Comparison of ENCODE assay signal across 14 cellular contexts in the genomic region with DNA sequence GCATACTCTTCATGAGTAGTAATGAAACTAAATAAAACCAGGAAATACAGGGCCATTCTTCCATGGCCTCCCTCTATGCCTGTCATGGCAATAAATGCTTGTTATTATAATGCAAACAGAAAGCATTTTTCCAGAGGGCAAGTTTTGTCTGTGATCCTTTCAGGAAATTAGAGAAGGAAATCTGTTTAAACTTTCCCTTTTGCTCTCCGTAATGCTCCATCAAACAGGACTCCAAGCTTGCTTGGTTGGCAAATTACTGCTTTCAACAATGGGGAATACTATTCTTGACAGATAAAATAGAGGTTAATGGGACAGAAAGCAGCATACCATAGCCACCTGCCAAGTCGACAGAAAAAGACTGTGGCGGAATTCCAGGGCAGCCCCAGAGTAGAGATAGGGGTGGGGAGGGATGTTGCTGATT.
DNase-seq lines count a peak whose midpoint lies in the region; ATAC-seq and TF ChIP-seq lines count a peak whose summit lies in the region.
"Had no signal": no experiment of that assay in that cellular context is flagged by ENCODE, and none has a peak within 500 bp of the region (broad histone marks: within the 10 kb centered on the region; RNA-seq: fewer than 3 reads in every experiment).

No MANE protein-coding gene starts in this region.

- no peak for DNase-seq in breast epithelium (ENCODE audit: low spot score in 2 of 2)
- DNase-seq in mammary epithelial cell, result no peak
- peak; percentile 43 for DNase-seq in foreskin melanocyte
- DNase-seq in activated CD8-positive, alpha-beta memory T cell treated with anti-CD3 and anti-CD28 coated beads, Interleukin-2, amount 50 U/mL, for 4 hours, result no peak
- DNase-seq in NCI-H1105 (lab: John Stamatoyannopoulos, UW), result no peak
- DNase-seq in NCI-H1436 (lab: John Stamatoyannopoulos, UW), result no peak
- DNase-seq: activated CD4-positive, alpha-beta memory T cell treated with anti-CD3 and anti-CD28 coated beads for 36 hours; CD8-positive, alpha-beta memory T cell; effector memory CD4-positive, alpha-beta T cell; GM23248; NCI-H1930 had no signal

- 48% methylated on average over 3 of the region's 3 CpGs for WGBS in mammary epithelial cell (ENCODE audit: low coverage, missing lambda C conversion rate)

- H4K20me1 ChIP-seq in mammary epithelial cell (ENCODE audit: insufficient read depth, low read length), result no peaks in the 10 kb centered on the region

- intact Hi-C loops in breast epithelium (cut with DNase I; ENCODE audit: low total_unique reads), result loop anchor here (5.0 kb wide), 1 partner anchor 578 kb away; no protein-coding TSS in a partner anchor
- intact Hi-C loops in mammary epithelial cell (cut with micrococcal nuclease), result no loop called here

- H2AFZ ChIP-seq in mammary epithelial cell (ENCODE audit: low read depth, low read length), result no peak overlapping the region
- H2AFZ ChIP-seq: GM23248 had no signal

- no TSS peak for BruUV-seq in mammary epithelial cell (replicated peaks; lab: Mats Ljungman, UMichigan)

- H3K4me3 ChIP-seq in breast epithelium, result peak overlapping the region in 1 of 3 donors; percentile 14
- H3K4me3 ChIP-seq in mammary epithelial cell (replicated peaks in 1 of 3; ENCODE audit: insufficient read depth in 1 of 3, low read depth in 2 of 3, low read length in 3 of 3), result no peak overlapping the region
- peak overlapping the region; percentile 16 to 27 for H3K4me3 ChIP-seq in muscle layer of duodenum (ENCODE audit: low read depth in 1 of 2, low read length in 2 of 2)
- H3K4me3 ChIP-seq: GM23248 had no signal

- no peaks in the 10 kb centered on the region for H3K4me1 ChIP-seq in breast epithelium
- H3K4me1 ChIP-seq in mammary epithelial cell (ENCODE audit: insufficient read depth, low read length), result peaks cover 5% of the 10 kb centered on the region
- H3K4me1 ChIP-seq in muscle layer of duodenum (ENCODE audit: control insufficient read depth in 1 of 2, insufficient read depth in 2 of 2, low read length in 2 of 2), result peaks cover 0 to 11% of the 10 kb centered on the region in 2 donors

- peaks cover 6% of the 10 kb centered on the region for H3K79me2 ChIP-seq in mammary epithelial cell (ENCODE audit: insufficient read depth, low read length)

- no peak for ATAC-seq in GM19324 (IDR thresholded peaks at IDR 0.05; ENCODE audit: low FRiP score, unreplicated experiment)

- TF ChIP-seq CTCF in breast epithelium (IDR thresholded peaks at IDR 0.05) (no peak), mammary epithelial cell (conservative IDR thresholded peaks at IDR 0.05 in 1 of 2, IDR thresholded peaks at IDR 0.05 in 1 of 2; ENCODE audit: extremely low read depth in 1 of 2, insufficient read depth in 1 of 2, low read depth in 1 of 2, low read length in 2 of 2) (no peak)

- CTCF ChIA-PET in mammary epithelial cell (lab: Charles Lee; ENCODE audit: low non-redundant PET), result no interaction called here

- no peaks in the 10 kb centered on the region for H3K9me3 ChIP-seq in breast epithelium
- peaks cover 8% of the 10 kb centered on the region for H3K9me3 ChIP-seq in mammary epithelial cell (replicated peaks; ENCODE audit: insufficient read depth, low read length)
- H3K9me3 ChIP-seq in muscle layer of duodenum (ENCODE audit: control insufficient read depth in 1 of 2, low read length in 2 of 2), result no peaks in the 10 kb centered on the region

- no peaks in the 10 kb centered on the region for H3K27me3 ChIP-seq in breast epithelium
- no peaks in the 10 kb centered on the region for H3K27me3 ChIP-seq in mammary epithelial cell (ENCODE audit: insufficient read depth, low read length)
- H3K27me3 ChIP-seq in muscle layer of duodenum (ENCODE audit: low read depth, low read length), result no peaks in the 10 kb centered on the region

- H3K27ac ChIP-seq in breast epithelium (peak overlapping the region; percentile 2 to 51), mammary epithelial cell (ENCODE audit: insufficient read depth, low read depth, low read length) (no peak overlapping the region), muscle layer of duodenum (ENCODE audit: low read length) (peak overlapping the region; percentile 37)
- H3K27ac ChIP-seq: GM23248, HL-60 had no signal

- no peaks in the 10 kb centered on the region for H3K36me3 ChIP-seq in breast epithelium
- H3K36me3 ChIP-seq in mammary epithelial cell (ENCODE audit: insufficient read depth, low read length), result no peaks in the 10 kb centered on the region
- no peaks in the 10 kb centered on the region for H3K36me3 ChIP-seq in muscle layer of duodenum (ENCODE audit: control insufficient read depth in 1 of 2, insufficient read depth in 2 of 2, low read length in 2 of 2)

- no peak for TF ChIP-seq POLR2A in breast epithelium (IDR thresholded peaks at IDR 0.05)

- in situ Hi-C loops in mammary epithelial cell (cut with MboI; ENCODE audit: low sequenced_read_pairs in 2 of 2), result no loop called here

- H3K9ac ChIP-seq in mammary epithelial cell (ENCODE audit: insufficient read depth, low read length), result no peak overlapping the region
- H3K9ac ChIP-seq: GM23248 had no signal

- dilution Hi-C loops in mammary epithelial cell (cut with HindIII; ENCODE audit: low sequenced_read_pairs), result no loop called here

- no peak overlapping the region for H3K4me2 ChIP-seq in mammary epithelial cell (ENCODE audit: insufficient read depth, low read depth, low read length)

Comparison
In these comparisons a context has a peak if more than half of its experiments do, and no peak if none do; other contexts are left out.
1. H3K4me3 ChIP-seq: peak in muscle layer of duodenum (2 of 2); none in mammary epithelial cell (0 of 3).